12 cellular contexts compared by ENCODE assay signal in genomic region chr10:29512460-29512974, GRCh38.
DNase-seq lines count a peak whose midpoint lies in the region; ATAC-seq and TF ChIP-seq lines count a peak whose summit lies in the region.
"Had no signal": no experiment of that assay in that cellular context is flagged by ENCODE, and none has a peak within 500 bp of the region (broad histone marks: within the 10 kb centered on the region; RNA-seq: fewer than 3 reads in every experiment).

No MANE protein-coding gene starts in this region.

- ATAC-seq in PC-3 (peak; percentile 31; the same call in 1 of the 2 replicates), gastrocnemius medialis (no peak)
- no peak for ATAC-seq in activated CD8-positive, alpha-beta T cell treated with anti-CD3 and anti-CD28 coated beads for 36 hours

- H3K4me1 ChIP-seq in PC-3 (ENCODE audit: insufficient read depth, low read length) (peaks cover 32% of the 10 kb centered on the region), gastrocnemius medialis (peaks cover 55 to 58% of the 10 kb centered on the region in 2 donors), tibial nerve (no peaks in the 10 kb centered on the region)

- TF ChIP-seq EP300 in tibial nerve (IDR thresholded peaks at IDR 0.05): no peak

- POLR2A ChIA-PET in PC-3 (lab: Charles Lee; ENCODE audit: unreplicated experiment): interaction anchor here (0.7 kb wide), 1 partner anchor 348 kb away, joined by 5 read pairs; no protein-coding TSS in a partner anchor
- POLR2A ChIA-PET in activated CD8-positive, alpha-beta T cell treated with anti-CD3 and anti-CD28 coated beads for 36 hours (lab: Charles Lee): no interaction called here

- H3K4me1 Mint-ChIP-seq in activated CD8-positive, alpha-beta T cell treated with anti-CD3 and anti-CD28 coated beads for 36 hours (ENCODE audit: low read depth): no peaks in the 10 kb centered on the region

- H3K9me3 Mint-ChIP-seq in activated CD8-positive, alpha-beta T cell treated with anti-CD3 and anti-CD28 coated beads for 36 hours: no peaks in the 10 kb centered on the region

- no peak overlapping the region for H2AFZ ChIP-seq in PC-3 (ENCODE audit: low read length)

- no peaks in the 10 kb centered on the region for H3K27me3 ChIP-seq in PC-3 (ENCODE audit: low read length)
- no peaks in the 10 kb centered on the region for H3K27me3 ChIP-seq in gastrocnemius medialis
- H3K27me3 ChIP-seq in tibial nerve: no peaks in the 10 kb centered on the region
- H3K27me3 ChIP-seq: BLaER1 treated with 17β-estradiol and CSF1 and Interleukin-3, amounts not matched to agents 10 nM and 100 nM had no signal

- no peak overlapping the region for H3K4me3 Mint-ChIP-seq in activated CD8-positive, alpha-beta T cell treated with anti-CD3 and anti-CD28 coated beads for 36 hours

- H3K27ac Mint-ChIP-seq in activated CD8-positive, alpha-beta T cell treated with anti-CD3 and anti-CD28 coated beads for 36 hours: no peak overlapping the region

- H3K4me2 ChIP-seq in PC-3 (ENCODE audit: low read length): no peak overlapping the region
- H3K4me2 ChIP-seq: BLaER1 treated with 17β-estradiol and CSF1 and Interleukin-3, amounts not matched to agents 10 nM and 100 nM had no signal

- H3K79me2 ChIP-seq in PC-3 (ENCODE audit: low read length): no peaks in the 10 kb centered on the region

- no peak overlapping the region for H3K4me3 ChIP-seq in PC-3 (ENCODE audit: low read length)
- H3K4me3 ChIP-seq in gastrocnemius medialis: no peak overlapping the region
- no peak overlapping the region for H3K4me3 ChIP-seq in tibial nerve
- H3K4me3 ChIP-seq: BLaER1 treated with 17β-estradiol and CSF1 and Interleukin-3, amounts not matched to agents 10 nM and 100 nM; K562 had no signal

- 96 to 97% methylated on average over 10 of the region's 10 CpGs for WGBS in tibial nerve, 2 donors

- H3K36me3 ChIP-seq in PC-3 (ENCODE audit: low read depth, low read length) (no peaks in the 10 kb centered on the region), gastrocnemius medialis (peaks cover 3 to 48% of the 10 kb centered on the region in 2 donors), tibial nerve (peaks cover 0 to 6% (median 0%) of the 10 kb centered on the region in 3 donors)

- TF ChIP-seq CTCF in PC-3 (conservative IDR thresholded peaks at IDR 0.05; ENCODE audit: low read depth, low read length) (no peak), gastrocnemius medialis (IDR thresholded peaks at IDR 0.05 in 4 of 5, conservative IDR thresholded peaks at IDR 0.05 in 1 of 5) (no peak), tibial nerve (IDR thresholded peaks at IDR 0.05) (no peak)
- TF ChIP-seq CTCF in activated CD8-positive, alpha-beta T cell treated with anti-CD3 and anti-CD28 coated beads for 36 hours (IDR thresholded peaks at IDR 0.05): no peak

- no peaks in the 10 kb centered on the region for H3K9me2 ChIP-seq in PC-3 (replicated peaks; ENCODE audit: low read length)

- DNase-seq in EL (peak; percentile 18), PC-3 (peak; percentile 33), islet precursor cell (peak; percentile 61), gastrocnemius medialis (no peak), CD1c-positive myeloid dendritic cell (ENCODE audit: extremely low spot score) (no peak), tibial nerve (ENCODE audit: low spot score in 2 of 2) (no peak)
- no peak for DNase-seq in activated CD8-positive, alpha-beta T cell treated with anti-CD3 and anti-CD28 coated beads for 36 hours
- DNase-seq: NCI-H510A, NCI-H774, SIG-M5 had no signal

- peaks cover 2% of the 10 kb centered on the region for H3K36me3 Mint-ChIP-seq in activated CD8-positive, alpha-beta T cell treated with anti-CD3 and anti-CD28 coated beads for 36 hours (ENCODE audit: low read depth)

- no TSS peak for BruUV-seq in PC-3 (replicated peaks; lab: Mats Ljungman, UMichigan)

- H3K9ac ChIP-seq in PC-3 (ENCODE audit: low read length): no peak overlapping the region
- H3K9ac ChIP-seq: BLaER1 treated with 17β-estradiol and CSF1 and Interleukin-3, amounts not matched to agents 10 nM and 100 nM had no signal

- CTCF ChIA-PET in PC-3 (lab: Charles Lee): interaction anchor here (0.6 to 1.2 kb wide), 4 partner anchors 10 to 665 kb away, joined by 3 to 8 read pairs (median 4); no protein-coding TSS in a partner anchor
- CTCF ChIA-PET in activated CD8-positive, alpha-beta T cell treated with anti-CD3 and anti-CD28 coated beads for 36 hours (lab: Charles Lee): interaction anchor here (0.6 to 3.8 kb wide), 18 partner anchors 9 to 1160 kb away, joined by 3 to 16 read pairs (median 4); no protein-coding TSS in a partner anchor

- H3K9me3 ChIP-seq in PC-3 (ENCODE audit: low read length): no peaks in the 10 kb centered on the region
- no peaks in the 10 kb centered on the region for H3K9me3 ChIP-seq in gastrocnemius medialis
- H3K9me3 ChIP-seq in tibial nerve: no peaks in the 10 kb centered on the region
- H3K9me3 ChIP-seq: BLaER1 treated with 17β-estradiol and CSF1 and Interleukin-3, amounts not matched to agents 10 nM and 100 nM had no signal

- in situ Hi-C loops in gastrocnemius medialis (cut with MboI; ENCODE audit: low sequenced_read_pairs in 4 of 4): loop anchor here in 1 of 4 donors (25.0 kb wide), 1 partner anchor 1150 kb away; no protein-coding TSS in a partner anchor

- intact Hi-C loops in PC-3 (cut with micrococcal nuclease) (no loop called here), gastrocnemius medialis (cut with DNase I; ENCODE audit: low total_unique reads) (no loop called here)
- intact Hi-C loops in activated CD8-positive, alpha-beta T cell treated with anti-CD3 and anti-CD28 coated beads for 36 hours (cut with micrococcal nuclease): no loop called here

- no peaks in the 10 kb centered on the region for H4K20me1 ChIP-seq in PC-3 (ENCODE audit: low read length)
- H4K20me1 ChIP-seq: BLaER1 treated with 17β-estradiol and CSF1 and Interleukin-3, amounts not matched to agents 10 nM and 100 nM had no signal

- H3K27ac ChIP-seq in PC-3 (ENCODE audit: low read length) (peak overlapping the region; percentile 17; the same call in 1 of the 2 replicates), gastrocnemius medialis (peak overlapping the region; percentile 82 to 90 (median 87)), tibial nerve (no peak overlapping the region)
- H3K27ac ChIP-seq: BLaER1 treated with 17β-estradiol and CSF1 and Interleukin-3, amounts not matched to agents 10 nM and 100 nM had no signal

- H3F3A ChIP-seq in PC-3 (ENCODE audit: low read length, unreplicated experiment): no peaks in the 10 kb centered on the region

- TF ChIP-seq POLR2A in gastrocnemius medialis (IDR thresholded peaks at IDR 0.05) (no peak), tibial nerve (IDR thresholded peaks at IDR 0.05) (no peak)

- no peaks in the 10 kb centered on the region for H3K27me3 Mint-ChIP-seq in activated CD8-positive, alpha-beta T cell treated with anti-CD3 and anti-CD28 coated beads for 36 hours

Comparison
In these comparisons a context has a peak if more than half of its experiments do, and no peak if none do; other contexts are left out.
1. DNase-seq: peak in EL (single experiment), PC-3 (single experiment) and islet precursor cell (single experiment); none in gastrocnemius medialis (0 of 2), CD1c-positive myeloid dendritic cell (single experiment), tibial nerve (0 of 2) and activated CD8-positive, alpha-beta T cell treated with anti-CD3 and anti-CD28 coated beads for 36 hours (single experiment).
2. H3K27ac ChIP-seq: peak in PC-3 (single experiment) and gastrocnemius medialis (4 of 4); none in tibial nerve (0 of 4).